9 cellular contexts compared by ENCODE assay signal in the genomic region with DNA sequence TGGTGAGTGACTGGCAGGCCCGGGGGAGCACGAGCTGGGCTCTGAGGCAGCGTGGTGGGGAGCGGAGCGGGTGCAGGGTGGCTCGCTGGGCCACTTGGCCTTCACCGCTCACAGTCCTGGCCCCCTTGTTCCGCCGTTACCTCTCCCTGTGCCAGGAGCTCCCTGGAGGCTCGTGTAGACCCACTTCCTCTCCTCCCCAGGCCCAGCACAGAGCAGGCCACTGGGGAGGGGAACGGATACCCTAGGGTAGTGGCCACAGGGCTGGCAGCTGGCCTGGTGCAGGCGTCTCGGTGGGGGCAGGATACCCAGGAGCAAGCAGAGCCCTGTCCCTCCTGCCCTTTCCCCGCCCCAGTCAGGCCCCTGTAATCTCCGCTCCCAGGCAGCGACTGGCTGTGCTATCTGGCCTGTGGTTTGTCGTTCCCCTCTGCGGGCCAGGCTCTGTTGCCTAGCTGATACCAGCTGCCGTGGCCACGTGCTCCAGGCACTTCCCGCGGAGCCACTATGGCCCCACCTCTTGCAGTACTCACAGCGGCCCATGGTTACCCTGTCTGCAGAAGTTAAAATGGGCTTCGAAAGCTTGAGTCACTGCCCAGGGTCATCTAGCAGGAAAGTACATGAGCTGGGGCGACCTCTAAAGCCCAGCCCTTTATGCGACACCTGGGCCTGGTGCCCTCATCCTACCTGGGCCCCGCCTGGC. TPM values are rescaled to one million over a fixed set of nuclear protein-coding genes. Genes with fewer than 3 reads are reported as not detected.
A peak's percentile ranks its signal among the peaks of the same experiment; 100 is the strongest.
DNase-seq lines count a peak whose midpoint lies in the region; ATAC-seq and TF ChIP-seq lines count a peak whose summit lies in the region.
"Had no signal": no experiment of that assay in that cellular context is flagged by ENCODE, and none has a peak within 500 bp of the region (broad histone marks: within the 10 kb centered on the region; RNA-seq: fewer than 3 reads in every experiment).

No MANE protein-coding gene starts in this region.

- H3K9me3 Mint-ChIP-seq in activated B cell treated with CpG ODN at 0.5 μM for 24 hours, result no peaks in the 10 kb centered on the region
- H3K9me3 Mint-ChIP-seq in naive thymus-derived CD8-positive, alpha-beta T cell, result no peaks in the 10 kb centered on the region
- H3K9me3 Mint-ChIP-seq: neural crest cell had no signal

- peak overlapping the region; percentile 65 for H3K4me3 Mint-ChIP-seq in activated B cell treated with CpG ODN at 0.5 μM for 24 hours
- H3K4me3 Mint-ChIP-seq in naive thymus-derived CD8-positive, alpha-beta T cell, result peak overlapping the region; percentile 58 to 87 (median 74)

- peak overlapping the region; percentile 93 for H3K27ac Mint-ChIP-seq in activated B cell treated with CpG ODN at 0.5 μM for 24 hours
- peak overlapping the region; percentile 89 to 96 (median 92) for H3K27ac Mint-ChIP-seq in naive thymus-derived CD8-positive, alpha-beta T cell

- peaks cover 26% of the 10 kb centered on the region for H3K4me1 Mint-ChIP-seq in activated B cell treated with CpG ODN at 0.5 μM for 24 hours
- peaks cover 20 to 58% (median 47%) of the 10 kb centered on the region in 4 donors for H3K4me1 Mint-ChIP-seq in naive thymus-derived CD8-positive, alpha-beta T cell

- DNase-seq in Ammon's horn (ENCODE audit: low spot score), result peak; percentile 83
- DNase-seq in activated B cell treated with CpG ODN at 0.5 μM for 24 hours, result peak; percentile 63
- DNase-seq in choroid plexus epithelial cell (ENCODE audit: low read depth), result peak; percentile 19
- DNase-seq in naive thymus-derived CD8-positive, alpha-beta T cell, result peak; percentile 26 to 87 (median 62)
- peak; percentile 18 to 39 for DNase-seq in tibial nerve (ENCODE audit: low spot score in 2 of 2)
- no peak for DNase-seq in NCI-H345 (lab: John Stamatoyannopoulos, UW)
- no peak for DNase-seq in DMS79 treated with DMSO at 0.1 percent for 48 hours (lab: John Stamatoyannopoulos, UW)

- peaks cover 0 to 73% (median 15%) of the 10 kb centered on the region in 3 donors for H3K36me3 ChIP-seq in tibial nerve

- H3K9me3 ChIP-seq in tibial nerve, result no peaks in the 10 kb centered on the region

- no peak overlapping the region for H3K4me3 ChIP-seq in choroid plexus epithelial cell (ENCODE audit: low read depth, low read length)
- H3K4me3 ChIP-seq in tibial nerve, result no peak overlapping the region

- no peak for TF ChIP-seq POLR2A in tibial nerve (IDR thresholded peaks at IDR 0.05)

- TF ChIP-seq EP300 in tibial nerve (IDR thresholded peaks at IDR 0.05), result no peak

- no peaks in the 10 kb centered on the region for H3K27me3 ChIP-seq in tibial nerve

- ATAC-seq in HG02981 (IDR thresholded peaks at IDR 0.05; ENCODE audit: unreplicated experiment) (peak; percentile 82), activated B cell treated with CpG ODN at 0.5 μM for 24 hours (ENCODE audit: low read depth) (peak; percentile 97)
- ATAC-seq in naive thymus-derived CD8-positive, alpha-beta T cell, result peak; percentile 95 to 98

- no peaks in the 10 kb centered on the region for H3K4me1 ChIP-seq in tibial nerve

- peaks cover 25% of the 10 kb centered on the region for H3K36me3 Mint-ChIP-seq in activated B cell treated with CpG ODN at 0.5 μM for 24 hours (ENCODE audit: low read depth)
- H3K36me3 Mint-ChIP-seq in naive thymus-derived CD8-positive, alpha-beta T cell, result peaks cover 0 to 24% (median 0%) of the 10 kb centered on the region in 3 donors

- H3K27ac ChIP-seq in tibial nerve, result peak overlapping the region in 1 of 4 donors; percentile 40

- POLR2A ChIA-PET in activated B cell treated with CpG ODN at 0.5 μM for 24 hours (lab: Charles Lee), result interaction anchor here (0.5 to 2.4 kb wide), 5 partner anchors 11 to 878 kb away, joined by 4 to 21 read pairs (median 6); a partner anchor contains a TSS
- POLR2A ChIA-PET in naive thymus-derived CD8-positive, alpha-beta T cell (lab: Charles Lee), result interaction anchor here (0.6 to 3.4 kb wide), 7 partner anchors 11 to 345 kb away, joined by 3 to 39 read pairs (median 5); a partner anchor contains a TSS

- no peaks in the 10 kb centered on the region for H3K27me3 Mint-ChIP-seq in activated B cell treated with CpG ODN at 0.5 μM for 24 hours
- no peaks in the 10 kb centered on the region for H3K27me3 Mint-ChIP-seq in naive thymus-derived CD8-positive, alpha-beta T cell

- CTCF ChIA-PET in activated B cell treated with CpG ODN at 0.5 μM for 24 hours (lab: Charles Lee), result interaction anchor here (0.6 kb wide), 1 partner anchor 385 kb away, joined by 3 read pairs; no protein-coding TSS in a partner anchor

- WGBS in tibial nerve, 2 donors, result 81 to 91% methylated on average over 14 to 25 of the region's 27 CpGs

- intact Hi-C loops in activated B cell treated with CpG ODN at 0.5 μM for 24 hours (cut with micrococcal nuclease), result loop anchor here (1.0 to 5.0 kb wide), 3 partner anchors 12 to 43 kb away; a partner anchor contains a TSS

- TF ChIP-seq CTCF in activated B cell treated with CpG ODN at 0.5 μM for 24 hours (IDR thresholded peaks at IDR 0.05), result no peak
- TF ChIP-seq CTCF in choroid plexus epithelial cell (conservative IDR thresholded peaks at IDR 0.05; ENCODE audit: low read depth, low read length), result no peak
- TF ChIP-seq CTCF in tibial nerve (IDR thresholded peaks at IDR 0.05), result no peak

RNA-seq across cellular contexts. Expression of a gene that starts 11.6 kb away (rescaled TPM):
- 10.9 and 11.3 TPM in 2 replicates for total RNA-seq in activated B cell treated with CpG ODN at 0.5 μM for 24 hours
- 10 to 100 TPM in 1 of 2 experiments, 1 to 10 TPM in 1; 9.5 to 11.1 TPM for total RNA-seq in naive thymus-derived CD8-positive, alpha-beta T cell
- 1 to 10 TPM; 5.7 to 7.9 (median 7.1) TPM for polyA plus RNA-seq in naive thymus-derived CD8-positive, alpha-beta T cell
- 10 to 100 TPM in 1 of 4 donors, 1 to 10 TPM in 3; 4.7 to 12.0 (median 6.7) TPM for total RNA-seq in tibial nerve

RNA-seq across cellular contexts. Expression of a gene that starts 32.9 kb away (rescaled TPM):
- total RNA-seq in activated B cell treated with CpG ODN at 0.5 μM for 24 hours (42.1 and 50.0 TPM in 2 replicates), tibial nerve (10 to 100 TPM; 25.3 to 56.7 (median 34.2) TPM)
- 10 to 100 TPM; 77.9 to 88.3 TPM for total RNA-seq in naive thymus-derived CD8-positive, alpha-beta T cell
- polyA plus RNA-seq in naive thymus-derived CD8-positive, alpha-beta T cell, result 10 to 100 TPM in 1 of 3 donors, 1 to 10 TPM in 2; 5.9 to 11.3 (median 7.2) TPM

RNA-seq across cellular contexts. Expression of a gene that starts 41.1 kb away (rescaled TPM):
- total RNA-seq in activated B cell treated with CpG ODN at 0.5 μM for 24 hours (60.4 and 62.9 TPM in 2 replicates), tibial nerve (100 to 1,000 TPM; 117 to 175 (median 129) TPM)
- 100 to 1,000 TPM; 109 to 113 TPM for total RNA-seq in naive thymus-derived CD8-positive, alpha-beta T cell
- polyA plus RNA-seq in naive thymus-derived CD8-positive, alpha-beta T cell, result 10 to 100 TPM; 21.7 to 40.9 (median 37.8) TPM

RNA-seq across cellular contexts. Expression of a gene that starts 41.3 kb away (rescaled TPM):
- 6.8 and 8.2 TPM in 2 replicates for total RNA-seq in activated B cell treated with CpG ODN at 0.5 μM for 24 hours
- 10 to 100 TPM; 10.9 to 11.3 TPM for total RNA-seq in naive thymus-derived CD8-positive, alpha-beta T cell
- 10 to 100 TPM; 10.7 to 15.5 (median 11.9) TPM for polyA plus RNA-seq in naive thymus-derived CD8-positive, alpha-beta T cell
- 10 to 100 TPM; 42.7 to 81.8 (median 63.2) TPM for total RNA-seq in tibial nerve

RNA-seq across cellular contexts. Expression of a gene that starts 41.9 kb away (rescaled TPM):
- total RNA-seq in activated B cell treated with CpG ODN at 0.5 μM for 24 hours (65.5 and 67.2 TPM in 2 replicates), tibial nerve (10 to 100 TPM; 38.0 to 50.1 (median 44.0) TPM)
- 10 to 100 TPM; 59.7 to 60.6 TPM for total RNA-seq in naive thymus-derived CD8-positive, alpha-beta T cell
- polyA plus RNA-seq in naive thymus-derived CD8-positive, alpha-beta T cell, result 10 to 100 TPM; 13.7 to 15.5 (median 14.2) TPM

Comparison
In these comparisons a context has a peak if more than half of its experiments do, and no peak if none do; other contexts are left out.
1. DNase-seq: peak in Ammon's horn (single experiment), activated B cell treated with CpG ODN at 0.5 μM for 24 hours (single experiment), choroid plexus epithelial cell (single experiment), naive thymus-derived CD8-positive, alpha-beta T cell (10 of 10) and tibial nerve (2 of 2); none in NCI-H345 (single experiment) and DMS79 treated with DMSO at 0.1 percent for 48 hours (single experiment).
2. Peak in every context shown above with its lines, with median percentiles within 50 percentile points of each other: ATAC-seq.